11 cellular contexts compared by ENCODE assay signal in genomic region chr3:13077431-13078157, GRCh38. TPM values are rescaled to one million over a fixed set of nuclear protein-coding genes. Genes with fewer than 3 reads are reported as not detected.
DNase-seq lines count a peak whose midpoint lies in the region; ATAC-seq and TF ChIP-seq lines count a peak whose summit lies in the region.
"Had no signal": no experiment of that assay in that cellular context is flagged by ENCODE, and none has a peak within 500 bp of the region (broad histone marks: within the 10 kb centered on the region; RNA-seq: fewer than 3 reads in every experiment).

No MANE protein-coding gene starts in this region.

- TF ChIP-seq POLR2A in prostate gland (IDR thresholded peaks at IDR 0.05) = no peak

- no peaks in the 10 kb centered on the region for H3K9me3 ChIP-seq in prostate gland

- ATAC-seq in esophagus mucosa (no peak), HG03342 (IDR thresholded peaks at IDR 0.05; ENCODE audit: unreplicated experiment) (no peak), GM18907 (IDR thresholded peaks at IDR 0.05; ENCODE audit: unreplicated experiment) (no peak)
- ATAC-seq: Panc1 had no signal

- WGBS in prostate gland = 23% methylated on average over 21 of the region's 21 CpGs

- peaks cover 6% of the 10 kb centered on the region for H3K27me3 ChIP-seq in prostate gland (replicated peaks; ENCODE audit: insufficient read depth)

- no peak overlapping the region for H3K27ac ChIP-seq in prostate gland

- no peak for TF ChIP-seq CTCF in prostate gland (IDR thresholded peaks at IDR 0.05)

- DNase-seq in EH (ENCODE audit: low read depth) (peak; percentile 7), NCI-H2171 treated with DMSO at 0.1 percent for 48 hours (lab: John Stamatoyannopoulos, UW) (peak; percentile 52), cerebellum (ENCODE audit: low spot score) (peak; percentile 91), prostate gland (ENCODE audit: low spot score) (peak; percentile 21), AML-193 (lab: John Stamatoyannopoulos, UW) (no peak)
- DNase-seq: activated CD4-positive, alpha-beta memory T cell treated with anti-CD3 and anti-CD28 coated beads for 36 hours; kidney glomerular epithelial cell had no signal

- no peaks in the 10 kb centered on the region for H3K4me1 ChIP-seq in prostate gland (replicated peaks)

- H3K4me3 ChIP-seq in prostate gland = no peak overlapping the region

- H3K36me3 ChIP-seq in prostate gland = no peaks in the 10 kb centered on the region

- intact Hi-C loops in prostate gland (cut with DNase I) = no loop called here

RNA-seq across cellular contexts. Expression of gene IQSEC1, which starts 4.4 kb away (rescaled TPM):
- 27.2 TPM for total RNA-seq in cerebellum
- 10 to 100 TPM; 58.2 to 94.2 TPM for total RNA-seq in prostate gland
- 9.4 TPM for total RNA-seq in esophagus mucosa

Comparison
In these comparisons a context has a peak if more than half of its experiments do, and no peak if none do; other contexts are left out.
1. DNase-seq: peak in EH (single experiment), NCI-H2171 treated with DMSO at 0.1 percent for 48 hours (single experiment), cerebellum (single experiment) and prostate gland (single experiment); none in AML-193 (0 of 2).